8 cellular contexts compared by ENCODE assay signal in genomic region chr18:51193621-51194287, GRCh38. TPM values are rescaled to one million over a fixed set of nuclear protein-coding genes. Genes with fewer than 3 reads are reported as not detected.
A peak's percentile ranks its signal among the peaks of the same experiment; 100 is the strongest.
DNase-seq lines count a peak whose midpoint lies in the region; ATAC-seq and TF ChIP-seq lines count a peak whose summit lies in the region.

No MANE protein-coding gene starts in this region.

- DNase-seq in DND-41 (no peak), NB4 (ENCODE audit: low read depth) (no peak), coronary artery (ENCODE audit: low spot score) (no peak), neural crest cell (ENCODE audit: low read depth, low spot score) (no peak), nucleus accumbens (lab: John Stamatoyannopoulos, UW) (no peak), germinal center (ENCODE audit: low spot score) (no peak), activated gamma-delta T cell treated with Interleukin-2 at 50 U/mL for 16 hours (no peak)

- peak overlapping the region; percentile 88 for H3K4me2 ChIP-seq in DND-41 (ENCODE audit: insufficient read depth, low read length)

- H3K27me3 Mint-ChIP-seq in neural crest cell (ENCODE audit: low read depth) = no peaks in the 10 kb centered on the region

- no peak for ATAC-seq in DND-41 (ENCODE audit: insufficient read depth, low read depth)
- no peak for ATAC-seq in HG03354 (IDR thresholded peaks at IDR 0.05; ENCODE audit: poor library complexity, severe bottlenecking, unreplicated experiment)

- no peak overlapping the region for H2AFZ ChIP-seq in DND-41 (ENCODE audit: low read depth, low read length)

- H3K36me3 ChIP-seq in DND-41 (ENCODE audit: insufficient read depth, low read length) = peaks cover 29% of the 10 kb centered on the region

- H3K9me3 Mint-ChIP-seq in neural crest cell = no peaks in the 10 kb centered on the region

- H3K27ac ChIP-seq in DND-41 (ENCODE audit: low read length) (no peak overlapping the region; the same call in 1 of the 2 replicates), coronary artery (peak overlapping the region in 1 of 2 donors; percentile 6)

- peaks cover 82% of the 10 kb centered on the region for H3K79me2 ChIP-seq in DND-41 (ENCODE audit: insufficient read depth, low read length)

- peaks cover 42% of the 10 kb centered on the region for H3K4me1 Mint-ChIP-seq in neural crest cell

- no peak overlapping the region for H3K27ac Mint-ChIP-seq in neural crest cell (ENCODE audit: unreplicated experiment)

- H3K36me3 Mint-ChIP-seq in neural crest cell (ENCODE audit: low read depth) = no peaks in the 10 kb centered on the region

- H4K20me1 ChIP-seq in DND-41 (ENCODE audit: insufficient read depth, low read length) = peaks cover 59% of the 10 kb centered on the region

- TF ChIP-seq CTCF in DND-41 (IDR thresholded peaks at IDR 0.05; ENCODE audit: borderline replicate concordance, extremely low read depth, low read length, poor library complexity, severe bottlenecking) = no peak
- TF ChIP-seq CTCF in NB4 (IDR thresholded peaks at IDR 0.05; ENCODE audit: low read depth, low read length) = no peak
- TF ChIP-seq CTCF in coronary artery (IDR thresholded peaks at IDR 0.05) = no peak
- TF ChIP-seq CTCF in neural crest cell (conservative IDR thresholded peaks at IDR 0.05) = no peak

- H3K4me1 ChIP-seq in DND-41 (ENCODE audit: insufficient read depth, low read length) = peaks cover 50% of the 10 kb centered on the region

- H3K9ac ChIP-seq in DND-41 (ENCODE audit: low read depth, low read length) = peak overlapping the region; percentile 87; the same call in 1 of the 2 replicates

- peak overlapping the region; percentile 92 for H3K4me3 Mint-ChIP-seq in neural crest cell

- no peak for TF ChIP-seq POLR2A in NB4 (IDR thresholded peaks at IDR 0.05; ENCODE audit: extremely low read depth, insufficient read length)

- no peaks in the 10 kb centered on the region for H3K27me3 ChIP-seq in DND-41 (ENCODE audit: insufficient read depth, low read length, poor library complexity)

- peak overlapping the region in 1 of 2 experiments; percentile 93; a peak in 2 of 4 replicates for H3K4me3 ChIP-seq in DND-41 (ENCODE audit: low read depth in 1 of 2, low read length in 2 of 2)
- H3K4me3 ChIP-seq in NB4 (ENCODE audit: low read depth, low read length) = peak overlapping the region; percentile 80
- H3K4me3 ChIP-seq in coronary artery = peak overlapping the region; percentile 38

- H3K9me3 ChIP-seq in DND-41 (ENCODE audit: insufficient read depth, low read length, severe bottlenecking) = no peaks in the 10 kb centered on the region

RNA-seq across cellular contexts. Expression of gene MEX3C, which starts 3.7 kb away (rescaled TPM):
- total RNA-seq in neural crest cell = 69.3 and 70.7 TPM in 2 replicates
